ENCODE assay signal across 8 cellular contexts in the genomic region with DNA sequence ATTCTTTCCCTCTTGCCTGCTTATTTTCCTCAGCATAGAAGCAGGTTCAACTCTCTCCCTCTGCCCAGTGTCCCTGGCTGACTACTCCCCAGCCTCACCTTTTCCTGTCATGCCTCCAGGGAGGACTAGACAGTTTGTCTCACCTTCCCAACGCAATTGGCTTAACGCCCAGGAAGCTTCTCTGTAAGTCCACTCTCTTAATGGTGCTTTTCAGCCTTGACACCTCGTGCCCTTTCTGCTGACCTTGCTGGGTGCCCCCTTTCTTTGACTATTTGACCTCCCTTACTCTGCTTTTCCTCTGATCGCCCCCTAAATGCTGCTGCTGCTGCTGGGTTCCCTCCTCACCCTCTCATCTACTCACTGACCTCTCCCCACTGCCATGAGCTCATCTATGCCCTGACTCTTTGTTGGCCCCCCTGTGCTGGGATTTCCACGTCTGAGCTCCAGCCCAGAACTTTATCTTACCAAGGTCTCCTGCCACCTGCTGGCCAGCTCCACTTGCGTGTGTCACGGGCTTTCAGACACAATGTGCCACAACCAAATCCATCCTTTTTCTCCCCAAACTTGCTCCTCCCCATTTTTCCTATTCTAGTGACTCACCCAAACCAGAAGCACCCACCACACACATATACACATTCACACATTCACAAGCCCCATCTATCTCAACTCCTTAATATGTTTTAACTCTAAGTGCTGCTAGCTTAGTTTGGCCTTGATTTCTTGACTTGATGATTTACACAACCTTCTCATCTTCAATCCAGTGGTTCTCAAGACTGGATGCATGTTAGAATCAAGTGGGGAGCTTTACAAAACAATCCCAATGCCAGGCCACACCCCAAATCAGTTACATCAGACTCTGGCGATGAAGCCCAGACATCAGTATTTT. TPM values are rescaled to one million over a fixed set of nuclear protein-coding genes. Genes with fewer than 3 reads are reported as not detected.
DNase-seq lines count a peak whose midpoint lies in the region; ATAC-seq and TF ChIP-seq lines count a peak whose summit lies in the region.

No MANE protein-coding gene starts in this region.

- H3K4me3 Mint-ChIP-seq in WTC11 = no peak overlapping the region
- H3K4me3 Mint-ChIP-seq in stimulated activated naive CD8-positive, alpha-beta T cell treated with anti-CD3 and anti-CD28 coated beads, Interleukin-15, amount 100 ng/mL, for 72 hours = no peak overlapping the region

- H3K4ac ChIP-seq in mesenchymal stem cell (ENCODE audit: low read depth in 1 of 2, low read length in 2 of 2) = no peak overlapping the region

- no peaks in the 10 kb centered on the region; the same call in 1 of the 2 replicates for H3K27me3 Mint-ChIP-seq in WTC11 (ENCODE audit: low read depth)
- peaks cover 13% of the 10 kb centered on the region for H3K27me3 Mint-ChIP-seq in stimulated activated naive CD8-positive, alpha-beta T cell treated with anti-CD3 and anti-CD28 coated beads, Interleukin-15, amount 100 ng/mL, for 72 hours

- TF ChIP-seq CTCF in WTC11 (IDR thresholded peaks at IDR 0.05) = peak; percentile 47; the same call in 1 of the 2 replicates

- no peak overlapping the region for H3K14ac ChIP-seq in mesenchymal stem cell (ENCODE audit: low read length in 2 of 2)

- in situ Hi-C loops in G401 (cut with HindIII; ENCODE audit: low sequenced_read_pairs) = no loop called here

- no peaks in the 10 kb centered on the region for H3K36me3 ChIP-seq in mesenchymal stem cell (ENCODE audit: control insufficient read depth in 1 of 2, insufficient read depth in 2 of 2, low read depth in 1 of 2, low read length in 2 of 2)

- no peak overlapping the region for H2BK5ac ChIP-seq in mesenchymal stem cell (ENCODE audit: low read depth, low read length, poor library complexity, severe bottlenecking)

- WGBS in mesenchymal stem cell = 48% methylated on average over 8 of the region's 8 CpGs

- no peak overlapping the region for H2AFZ ChIP-seq in mesenchymal stem cell (ENCODE audit: low read depth, low read length)

- no peak overlapping the region for H2AK5ac ChIP-seq in mesenchymal stem cell (ENCODE audit: low read length, severe bottlenecking)

- H3K4me1 Mint-ChIP-seq in WTC11 = peaks cover 5% of the 10 kb centered on the region
- peaks cover 13% of the 10 kb centered on the region for H3K4me1 Mint-ChIP-seq in stimulated activated naive CD8-positive, alpha-beta T cell treated with anti-CD3 and anti-CD28 coated beads, Interleukin-15, amount 100 ng/mL, for 72 hours

- H3K4me2 ChIP-seq in mesenchymal stem cell (ENCODE audit: low read length, poor library complexity, severe bottlenecking) = no peak overlapping the region

- ATAC-seq in WTC11 = peak; percentile 64
- ATAC-seq in stimulated activated naive CD8-positive, alpha-beta T cell treated with anti-CD3 and anti-CD28 coated beads, Interleukin-15, amount 100 ng/mL, for 72 hours = peak; percentile 59
- no peak for ATAC-seq in HG02678 (IDR thresholded peaks at IDR 0.05; ENCODE audit: unreplicated experiment)

- no peaks in the 10 kb centered on the region for H3K9me3 ChIP-seq in mesenchymal stem cell (ENCODE audit: control insufficient read depth, low read length)

- H3K9me3 Mint-ChIP-seq in WTC11 = peaks cover 10% of the 10 kb centered on the region
- no peaks in the 10 kb centered on the region for H3K9me3 Mint-ChIP-seq in stimulated activated naive CD8-positive, alpha-beta T cell treated with anti-CD3 and anti-CD28 coated beads, Interleukin-15, amount 100 ng/mL, for 72 hours

- H3K27ac Mint-ChIP-seq in WTC11 = no peak overlapping the region
- peak overlapping the region in 1 of 2 donors; percentile 29 for H3K27ac Mint-ChIP-seq in stimulated activated naive CD8-positive, alpha-beta T cell treated with anti-CD3 and anti-CD28 coated beads, Interleukin-15, amount 100 ng/mL, for 72 hours

- peaks cover 4% of the 10 kb centered on the region for H3K4me1 ChIP-seq in mesenchymal stem cell (ENCODE audit: control insufficient read depth, insufficient read depth, low read depth, low read length)

- H3K23ac ChIP-seq in mesenchymal stem cell (ENCODE audit: low read length in 2 of 2) = no peak overlapping the region

- no peak overlapping the region for H3K4me3 ChIP-seq in mesenchymal stem cell (ENCODE audit: insufficient read depth in 1 of 2, low read depth in 1 of 2, low read length in 2 of 2)

- no peak overlapping the region for H3K9ac ChIP-seq in mesenchymal stem cell (ENCODE audit: low read length)

- H4K8ac ChIP-seq in mesenchymal stem cell (ENCODE audit: low read length) = no peak overlapping the region

- H3K27ac ChIP-seq in mesenchymal stem cell (ENCODE audit: low read length, poor library complexity, severe bottlenecking) = no peak overlapping the region

- DNase-seq in G401 (ENCODE audit: low spot score) (peak; percentile 19), LoVo (ENCODE audit: low spot score) (peak; percentile 32), WTC11 (ENCODE audit: low spot score) (peak; percentile 67), dermis blood vessel endothelial cell (peak; percentile 87), mesenchymal stem cell (peak; percentile 72), ureter (ENCODE audit: low spot score) (no peak)
- peak; percentile 26 to 46 for DNase-seq in stimulated activated naive CD8-positive, alpha-beta T cell treated with anti-CD3 and anti-CD28 coated beads, Interleukin-15, amount 100 ng/mL, for 72 hours

- H2BK120ac ChIP-seq in mesenchymal stem cell (ENCODE audit: low read depth, low read length) = no peak overlapping the region

- peaks cover 35 to 40% of the 10 kb centered on the region in 2 experiments for H3K27me3 ChIP-seq in mesenchymal stem cell (ENCODE audit: control insufficient read depth in 1 of 2, insufficient read depth in 1 of 2, low read length in 2 of 2)

- H3K36me3 Mint-ChIP-seq in WTC11 = no peaks in the 10 kb centered on the region; the same call in 1 of the 2 replicates

- H2BK15ac ChIP-seq in mesenchymal stem cell (ENCODE audit: low read depth, poor library complexity, severe bottlenecking) = no peak overlapping the region

- no peak overlapping the region for H4K91ac ChIP-seq in mesenchymal stem cell (ENCODE audit: low read length)

- POLR2A ChIA-PET in WTC11 (lab: Charles Lee) = no interaction called here

- H3K18ac ChIP-seq in mesenchymal stem cell (ENCODE audit: low read depth in 1 of 2, low read length in 2 of 2) = no peak overlapping the region

- H3K79me1 ChIP-seq in mesenchymal stem cell (replicated peaks; ENCODE audit: low read length, poor library complexity, severe bottlenecking) = no peaks in the 10 kb centered on the region

- CTCF ChIA-PET in WTC11 (lab: Charles Lee) = interaction anchor here (0.6 to 3.9 kb wide), 40 partner anchors 9 to 585 kb away, joined by 3 to 37 read pairs (median 4); partner anchors contain the start of genes CCNDBP1, CDAN1, LCMT2 and TGM5

- H2BK12ac ChIP-seq in mesenchymal stem cell (ENCODE audit: low read length in 2 of 2) = no peak overlapping the region

TF ChIP-seq in WTC11, 78 proteins besides CTCF, POLR2A, EP300 and RAD21 (continues in another document):
- TF ChIP-seq MAX (CRISPR knock-in tag; IDR thresholded peaks at IDR 0.05) (no peak), ZNF396 (CRISPR knock-in tag; IDR thresholded peaks at IDR 0.05; ENCODE audit: borderline replicate concordance) (no peak)
- TF ChIP-seq, protein P1, sequence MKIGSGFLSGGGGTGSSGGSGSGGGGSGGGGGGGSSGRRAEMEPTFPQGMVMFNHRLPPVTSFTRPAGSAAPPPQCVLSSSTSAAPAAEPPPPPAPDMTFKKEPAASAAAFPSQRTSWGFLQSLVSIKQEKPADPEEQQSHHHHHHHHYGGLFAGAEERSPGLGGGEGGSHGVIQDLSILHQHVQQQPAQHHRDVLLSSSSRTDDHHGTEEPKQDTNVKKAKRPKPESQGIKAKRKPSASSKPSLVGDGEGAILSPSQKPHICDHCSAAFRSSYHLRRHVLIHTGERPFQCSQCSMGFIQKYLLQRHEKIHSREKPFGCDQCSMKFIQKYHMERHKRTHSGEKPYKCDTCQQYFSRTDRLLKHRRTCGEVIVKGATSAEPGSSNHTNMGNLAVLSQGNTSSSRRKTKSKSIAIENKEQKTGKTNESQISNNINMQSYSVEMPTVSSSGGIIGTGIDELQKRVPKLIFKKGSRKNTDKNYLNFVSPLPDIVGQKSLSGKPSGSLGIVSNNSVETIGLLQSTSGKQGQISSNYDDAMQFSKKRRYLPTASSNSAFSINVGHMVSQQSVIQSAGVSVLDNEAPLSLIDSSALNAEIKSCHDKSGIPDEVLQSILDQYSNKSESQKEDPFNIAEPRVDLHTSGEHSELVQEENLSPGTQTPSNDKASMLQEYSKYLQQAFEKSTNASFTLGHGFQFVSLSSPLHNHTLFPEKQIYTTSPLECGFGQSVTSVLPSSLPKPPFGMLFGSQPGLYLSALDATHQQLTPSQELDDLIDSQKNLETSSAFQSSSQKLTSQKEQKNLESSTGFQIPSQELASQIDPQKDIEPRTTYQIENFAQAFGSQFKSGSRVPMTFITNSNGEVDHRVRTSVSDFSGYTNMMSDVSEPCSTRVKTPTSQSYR (CRISPR knock-in tag; IDR thresholded peaks at IDR 0.05) = no peak

RNA-seq across cellular contexts. Expression of gene EPB42, which starts 16.6 kb away (rescaled TPM):
- not detected in 2 replicates for total RNA-seq in G401 (2014; rRNA removed; shearing (Covaris generic))
- total RNA-seq in WTC11 (2021) (not detected in 3 replicates), dermis blood vessel endothelial cell (not detected in 2 replicates), ureter (not detected)
- polyA plus RNA-seq in mesenchymal stem cell (2013, experiment 1 of 2) = not detected
- polyA plus RNA-seq in mesenchymal stem cell (2013, experiment 2 of 2) = not detected

RNA-seq across cellular contexts. Expression of gene CCNDBP1, which starts 19.1 kb away (rescaled TPM):
- total RNA-seq in G401 (2014; rRNA removed; shearing (Covaris generic)) = 32.1 and 38.9 TPM in 2 replicates
- total RNA-seq in WTC11 (2021) (19.1 to 22.0 TPM (median 20.4 TPM) in 3 replicates), dermis blood vessel endothelial cell (151 and 157 TPM in 2 replicates), ureter (55.2 TPM)
- 38.5 TPM for polyA plus RNA-seq in mesenchymal stem cell (2013, experiment 1 of 2)
- 39.6 TPM for polyA plus RNA-seq in mesenchymal stem cell (2013, experiment 2 of 2)
